In genomic region chr2:22903616-22904015, GRCh38 we compare ENCODE assay signal across 22 cellular contexts.
DNase-seq lines count a peak whose midpoint lies in the region; FAIRE-seq and TF ChIP-seq lines count a peak whose summit lies in the region.
"Had no signal": no experiment of that assay in that cellular context is flagged by ENCODE, and none has a peak within 500 bp of the region (broad histone marks: within the 10 kb centered on the region; RNA-seq: fewer than 3 reads in every experiment).

No MANE protein-coding gene starts in this region.

- H3K36me3 ChIP-seq in bronchial epithelial cell (ENCODE audit: control insufficient read depth, insufficient read depth, low read length) = no peaks in the 10 kb centered on the region
- H3K36me3 ChIP-seq in trophoblast cell (ENCODE audit: control insufficient read depth in 1 of 2, insufficient read depth in 2 of 2, low read length in 2 of 2) = no peaks in the 10 kb centered on the region
- H3K36me3 ChIP-seq in small intestine (ENCODE audit: control insufficient read depth in 2 of 2, insufficient read depth in 2 of 2, low read length in 2 of 2) = no peaks in the 10 kb centered on the region
- H3K36me3 ChIP-seq: BLaER1 treated with 17β-estradiol and CSF1 and Interleukin-3, amounts not matched to agents 10 nM and 100 nM had no signal

- no peaks in the 10 kb centered on the region for H3K79me1 ChIP-seq in trophoblast cell (ENCODE audit: low read length)

- WGBS in trophoblast cell (ENCODE audit: extremely low coverage, insufficient coverage, insufficient read length) = no CpG with 5 or more reads among the region's 1 CpG
- WGBS in small intestine, 3 donors = 54 to 86% (median 68%) methylated on average over 1 of the region's 1 CpG

- H3K27ac ChIP-seq in trophoblast cell (ENCODE audit: low read depth, low read length) = no peak overlapping the region
- no peak overlapping the region for H3K27ac ChIP-seq in small intestine (ENCODE audit: low read depth in 1 of 2, low read length in 1 of 2)
- H3K27ac ChIP-seq: 22Rv1; A549; BLaER1 treated with 17β-estradiol and CSF1 and Interleukin-3, amounts not matched to agents 10 nM and 100 nM; C4-2B had no signal

- H3K14ac ChIP-seq in trophoblast cell (ENCODE audit: low read length) = no peak overlapping the region

- H2BK5ac ChIP-seq in trophoblast cell (ENCODE audit: low read depth, low read length, poor library complexity) = no peak overlapping the region

- H3K27me3 ChIP-seq in bronchial epithelial cell (ENCODE audit: control insufficient read depth, insufficient read depth, low read length) (no peaks in the 10 kb centered on the region), trophoblast cell (ENCODE audit: insufficient read depth, low read length) (no peaks in the 10 kb centered on the region), small intestine (ENCODE audit: control insufficient read depth in 2 of 2, insufficient read depth in 2 of 2, low read length in 2 of 2) (no peaks in the 10 kb centered on the region)
- H3K27me3 ChIP-seq: BLaER1 treated with 17β-estradiol and CSF1 and Interleukin-3, amounts not matched to agents 10 nM and 100 nM had no signal

- H3K4ac ChIP-seq in trophoblast cell (ENCODE audit: low read depth, low read length) = no peak overlapping the region

- no peak overlapping the region for H3K18ac ChIP-seq in trophoblast cell (ENCODE audit: low read length)

- H3K23ac ChIP-seq in trophoblast cell (ENCODE audit: low read length) = peak overlapping the region; percentile 61

- H3K4me3 ChIP-seq in bronchial epithelial cell (ENCODE audit: low read depth, low read length) = no peak overlapping the region
- H3K4me3 ChIP-seq in epithelial cell of proximal tubule (ENCODE audit: low read depth, low read length) = no peak overlapping the region
- H3K4me3 ChIP-seq in trophoblast cell (ENCODE audit: low read depth, low read length) = no peak overlapping the region
- no peak overlapping the region for H3K4me3 ChIP-seq in small intestine (ENCODE audit: low read depth in 1 of 2, low read length in 2 of 2)
- H3K4me3 ChIP-seq: A549; BLaER1 treated with 17β-estradiol and CSF1 and Interleukin-3, amounts not matched to agents 10 nM and 100 nM; GM12878 had no signal

- no peak overlapping the region for H4K8ac ChIP-seq in trophoblast cell (ENCODE audit: low read depth, low read length)

- H3K9me3 ChIP-seq in trophoblast cell (ENCODE audit: insufficient read depth, low read depth, low read length) = no peaks in the 10 kb centered on the region
- H3K9me3 ChIP-seq in small intestine (ENCODE audit: control insufficient read depth, low read depth) = no peaks in the 10 kb centered on the region
- H3K9me3 ChIP-seq: A549; BLaER1 treated with 17β-estradiol and CSF1 and Interleukin-3, amounts not matched to agents 10 nM and 100 nM; Caco-2 had no signal

- H2AFZ ChIP-seq in trophoblast cell (ENCODE audit: insufficient read depth, low read length, poor library complexity) = no peak overlapping the region

- no peak for DNase-seq in bronchial epithelial cell (ENCODE audit: low read depth)
- DNase-seq in epithelial cell of proximal tubule (ENCODE audit: low read depth) = peak; percentile 18
- peak; percentile 68 for DNase-seq in kidney glomerular epithelial cell (lab: John Stamatoyannopoulos, UW)
- no peak for DNase-seq in trophoblast cell
- DNase-seq in small intestine = no peak
- DNase-seq in stimulated activated CD4-positive, alpha-beta T cell treated with anti-CD3 and anti-CD28 coated beads, Interleukin-4, amount 100 ng/mL, for 1 hour = no peak
- no peak for DNase-seq in NCI-H1048 (lab: John Stamatoyannopoulos, UW)
- no peak for DNase-seq in NCI-H2196 treated with DMSO at 0.1 percent for 48 hours (lab: John Stamatoyannopoulos, UW; ENCODE audit: unreplicated experiment)
- DNase-seq: AML-193; CD4-positive, alpha-beta T cell; CD8-positive, alpha-beta T cell; DMS79; GDM1 had no signal

- no peak overlapping the region for H4K91ac ChIP-seq in trophoblast cell (ENCODE audit: low read depth, low read length)

- no peak overlapping the region for H2BK12ac ChIP-seq in trophoblast cell (ENCODE audit: low read length)

- H3K4me1 ChIP-seq in trophoblast cell (ENCODE audit: control insufficient read depth in 1 of 2, insufficient read depth in 2 of 2, low read length in 2 of 2) (no peaks in the 10 kb centered on the region), small intestine (ENCODE audit: control insufficient read depth in 2 of 2, insufficient read depth in 1 of 2, low read depth in 1 of 2, low read length in 1 of 2) (no peaks in the 10 kb centered on the region)
- H3K4me1 ChIP-seq: A549; BLaER1 treated with 17β-estradiol and CSF1 and Interleukin-3, amounts not matched to agents 10 nM and 100 nM; Caco-2 had no signal

- H4K12ac ChIP-seq in trophoblast cell (ENCODE audit: low read depth, low read length) = no peak overlapping the region

- no peak overlapping the region for H2AK5ac ChIP-seq in trophoblast cell (ENCODE audit: low read length)

- no peaks in the 10 kb centered on the region for H3K79me2 ChIP-seq in trophoblast cell (ENCODE audit: control insufficient read depth, insufficient read depth, low read length, poor library complexity)

- H3K4me2 ChIP-seq in trophoblast cell (ENCODE audit: low read length) = no peak overlapping the region
- H3K4me2 ChIP-seq: A549; BLaER1 treated with 17β-estradiol and CSF1 and Interleukin-3, amounts not matched to agents 10 nM and 100 nM had no signal

- FAIRE-seq in bronchial epithelial cell (lab: Jason Lieb, UNC) = peak; percentile 18
- no peak for FAIRE-seq in small intestine (lab: Jason Lieb, UNC)
- FAIRE-seq: A549, D721Med, GM12878, GM12892, GM18507 had no signal

- TF ChIP-seq CTCF in bronchial epithelial cell (IDR thresholded peaks at IDR 0.05; ENCODE audit: insufficient read depth, low read length, severe bottlenecking) (no peak), epithelial cell of proximal tubule (conservative IDR thresholded peaks at IDR 0.05; ENCODE audit: low read depth, low read length) (no peak)

- no peak overlapping the region for H2BK120ac ChIP-seq in trophoblast cell (ENCODE audit: insufficient read depth, low read length, poor library complexity)

- no peak overlapping the region for H3K9ac ChIP-seq in trophoblast cell (ENCODE audit: low read length)
- H3K9ac ChIP-seq: BLaER1 treated with 17β-estradiol and CSF1 and Interleukin-3, amounts not matched to agents 10 nM and 100 nM had no signal

Comparison
In these comparisons a context has a peak if more than half of its experiments do, and no peak if none do; other contexts are left out.
1. DNase-seq: peak in epithelial cell of proximal tubule (single experiment) and kidney glomerular epithelial cell (single experiment); none in bronchial epithelial cell (single experiment), trophoblast cell (0 of 2), small intestine (single experiment), stimulated activated CD4-positive, alpha-beta T cell treated with anti-CD3 and anti-CD28 coated beads, Interleukin-4, amount 100 ng/mL, for 1 hour (single experiment), NCI-H1048 (single experiment) and NCI-H2196 treated with DMSO at 0.1 percent for 48 hours (single experiment).